In genomic region chrX:20211261-20211786, GRCh38 we compare ENCODE assay signal across 17 cellular contexts. TPM values are rescaled to one million over a fixed set of nuclear protein-coding genes. Genes with fewer than 3 reads are reported as not detected.
DNase-seq lines count a peak whose midpoint lies in the region; ATAC-seq and TF ChIP-seq lines count a peak whose summit lies in the region.
"Had no signal": no experiment of that assay in that cellular context is flagged by ENCODE, and none has a peak within 500 bp of the region (broad histone marks: within the 10 kb centered on the region; RNA-seq: fewer than 3 reads in every experiment).

No MANE protein-coding gene starts in this region.

- no TSS peak for BruUV-seq in Caco-2 (replicated peaks; lab: Mats Ljungman, UMichigan)

- H3K27ac ChIP-seq in gastrocnemius medialis, result peak overlapping the region; percentile 51 to 86 (median 72)
- H3K27ac ChIP-seq: KMS-11 had no signal

- H3K36me3 ChIP-seq in gastrocnemius medialis, result no peaks in the 10 kb centered on the region
- H3K36me3 ChIP-seq in Caco-2 (ENCODE audit: control insufficient read depth, insufficient read depth, low read length), result no peaks in the 10 kb centered on the region

- no peak for TF ChIP-seq POLR2A in gastrocnemius medialis (IDR thresholded peaks at IDR 0.05)

- no peaks in the 10 kb centered on the region for H3K9me3 ChIP-seq in gastrocnemius medialis
- no peaks in the 10 kb centered on the region for H3K9me3 ChIP-seq in Caco-2

- no peak overlapping the region for H3K4me3 ChIP-seq in gastrocnemius medialis
- H3K4me3 ChIP-seq in Caco-2 (ENCODE audit: low read depth, low read length), result no peak overlapping the region

- H3K36me3 Mint-ChIP-seq in activated naive CD8-positive, alpha-beta T cell, result peaks cover 6% of the 10 kb centered on the region
- peaks cover 36% of the 10 kb centered on the region for H3K36me3 Mint-ChIP-seq in activated naive CD8-positive, alpha-beta T cell treated with anti-CD3 and anti-CD28 coated beads, Interleukin-2, amount 50 U/mL, for 24 hours (ENCODE audit: low read depth)
- peaks cover 80% of the 10 kb centered on the region for H3K36me3 Mint-ChIP-seq in activated T-helper 17 cell treated with anti-CD3 and anti-CD28 coated beads, Interleukin-2, amount 50 U/mL, for 72 hours (ENCODE audit: low read depth)
- peaks cover 0 to 4% (median 2%) of the 10 kb centered on the region in 3 donors for H3K36me3 Mint-ChIP-seq in immature natural killer cell
- H3K36me3 Mint-ChIP-seq in Caco-2 (ENCODE audit: insufficient read depth, unreplicated experiment), result peaks cover 32% of the 10 kb centered on the region

- H3K27me3 ChIP-seq in gastrocnemius medialis (no peaks in the 10 kb centered on the region), Caco-2 (replicated peaks; ENCODE audit: control insufficient read depth, insufficient read depth, low read length) (no peaks in the 10 kb centered on the region)

- in situ Hi-C loops in gastrocnemius medialis (cut with MboI; ENCODE audit: low sequenced_read_pairs in 4 of 4), result no loop called here

- no peak overlapping the region for H3K4me3 Mint-ChIP-seq in activated naive CD8-positive, alpha-beta T cell
- H3K4me3 Mint-ChIP-seq in activated naive CD8-positive, alpha-beta T cell treated with anti-CD3 and anti-CD28 coated beads, Interleukin-2, amount 50 U/mL, for 24 hours, result no peak overlapping the region
- peak overlapping the region; percentile 29 for H3K4me3 Mint-ChIP-seq in activated T-helper 17 cell treated with anti-CD3 and anti-CD28 coated beads, Interleukin-2, amount 50 U/mL, for 72 hours
- H3K4me3 Mint-ChIP-seq in immature natural killer cell (no peak overlapping the region), Caco-2 (ENCODE audit: unreplicated experiment) (no peak overlapping the region)
- H3K4me3 Mint-ChIP-seq: H9 had no signal

- H3K27ac Mint-ChIP-seq in activated naive CD8-positive, alpha-beta T cell, result peak overlapping the region; percentile 34
- H3K27ac Mint-ChIP-seq in activated naive CD8-positive, alpha-beta T cell treated with anti-CD3 and anti-CD28 coated beads, Interleukin-2, amount 50 U/mL, for 24 hours, result no peak overlapping the region
- H3K27ac Mint-ChIP-seq in activated T-helper 17 cell treated with anti-CD3 and anti-CD28 coated beads, Interleukin-2, amount 50 U/mL, for 72 hours, result peak overlapping the region; percentile 84
- H3K27ac Mint-ChIP-seq in immature natural killer cell (peak overlapping the region; percentile 9 to 51 (median 25)), Caco-2 (ENCODE audit: unreplicated experiment) (no peak overlapping the region)

- H3K27me3 Mint-ChIP-seq in activated naive CD8-positive, alpha-beta T cell, result no peaks in the 10 kb centered on the region
- H3K27me3 Mint-ChIP-seq in activated naive CD8-positive, alpha-beta T cell treated with anti-CD3 and anti-CD28 coated beads, Interleukin-2, amount 50 U/mL, for 24 hours, result no peaks in the 10 kb centered on the region
- H3K27me3 Mint-ChIP-seq in activated T-helper 17 cell treated with anti-CD3 and anti-CD28 coated beads, Interleukin-2, amount 50 U/mL, for 72 hours, result no peaks in the 10 kb centered on the region
- H3K27me3 Mint-ChIP-seq in immature natural killer cell (ENCODE audit: low read depth in 3 of 3), result peaks cover 1 to 14% (median 2%) of the 10 kb centered on the region in 3 donors
- no peaks in the 10 kb centered on the region for H3K27me3 Mint-ChIP-seq in Caco-2 (ENCODE audit: insufficient read depth, unreplicated experiment)

- intact Hi-C loops in gastrocnemius medialis (cut with DNase I; ENCODE audit: low total_unique reads), result loop anchor here (10.0 kb wide), 1 partner anchor 103 kb away; no protein-coding TSS in a partner anchor
- intact Hi-C loops in Caco-2 (cut with micrococcal nuclease; ENCODE audit: unreplicated experiment), result no loop called here

- peaks cover 26 to 46% of the 10 kb centered on the region in 2 donors for H3K4me1 ChIP-seq in gastrocnemius medialis
- H3K4me1 ChIP-seq in Caco-2, result no peaks in the 10 kb centered on the region

- DNase-seq in activated naive CD8-positive, alpha-beta T cell treated with anti-CD3 and anti-CD28 coated beads, Interleukin-2, amount 50 U/mL, for 24 hours, result no peak
- DNase-seq in immature natural killer cell (no peak), gastrocnemius medialis (no peak), Caco-2 (no peak)
- DNase-seq in stimulated activated naive CD4-positive, alpha-beta T cell (lab: John Stamatoyannopoulos, UW), result no peak
- DNase-seq: DMS79 treated with DMSO at 0.1 percent for 48 hours, H9, MV-4-11, NCI-H1694 treated with DMSO at 0.1 percent for 48 hours, NCI-H774, PC-3, RPMI8226, SHP77 treated with DMSO at 0.1 percent for 48 hours had no signal

- H3K9me3 Mint-ChIP-seq in activated naive CD8-positive, alpha-beta T cell (ENCODE audit: low read depth), result no peaks in the 10 kb centered on the region
- H3K9me3 Mint-ChIP-seq in activated naive CD8-positive, alpha-beta T cell treated with anti-CD3 and anti-CD28 coated beads, Interleukin-2, amount 50 U/mL, for 24 hours, result no peaks in the 10 kb centered on the region
- H3K9me3 Mint-ChIP-seq in activated T-helper 17 cell treated with anti-CD3 and anti-CD28 coated beads, Interleukin-2, amount 50 U/mL, for 72 hours, result no peaks in the 10 kb centered on the region
- H3K9me3 Mint-ChIP-seq in immature natural killer cell (no peaks in the 10 kb centered on the region), Caco-2 (ENCODE audit: unreplicated experiment) (no peaks in the 10 kb centered on the region)

- no peak for ATAC-seq in activated naive CD8-positive, alpha-beta T cell treated with anti-CD3 and anti-CD28 coated beads, Interleukin-2, amount 50 U/mL, for 24 hours
- ATAC-seq in activated T-helper 17 cell treated with anti-CD3 and anti-CD28 coated beads, Interleukin-2, amount 50 U/mL, for 72 hours (replicated peaks), result no peak
- ATAC-seq in gastrocnemius medialis, result no peak
- ATAC-seq in GM19351 (IDR thresholded peaks at IDR 0.05; ENCODE audit: unreplicated experiment), result no peak
- ATAC-seq: PC-3 had no signal

- POLR2A ChIA-PET in Caco-2 (lab: Charles Lee), result no interaction called here

- H3K4me1 Mint-ChIP-seq in activated naive CD8-positive, alpha-beta T cell (ENCODE audit: low read depth), result peaks cover 67% of the 10 kb centered on the region
- H3K4me1 Mint-ChIP-seq in activated naive CD8-positive, alpha-beta T cell treated with anti-CD3 and anti-CD28 coated beads, Interleukin-2, amount 50 U/mL, for 24 hours, result peaks cover 72% of the 10 kb centered on the region
- H3K4me1 Mint-ChIP-seq in activated T-helper 17 cell treated with anti-CD3 and anti-CD28 coated beads, Interleukin-2, amount 50 U/mL, for 72 hours, result peaks cover 44% of the 10 kb centered on the region
- peaks cover 33 to 62% of the 10 kb centered on the region in 2 donors for H3K4me1 Mint-ChIP-seq in immature natural killer cell
- H3K4me1 Mint-ChIP-seq in Caco-2 (ENCODE audit: low read depth, unreplicated experiment), result peaks cover 3% of the 10 kb centered on the region

- TF ChIP-seq CTCF in gastrocnemius medialis (IDR thresholded peaks at IDR 0.05 in 4 of 5, conservative IDR thresholded peaks at IDR 0.05 in 1 of 5) (no peak), Caco-2 (IDR thresholded peaks at IDR 0.05; ENCODE audit: insufficient read depth in 1 of 2, low read depth in 1 of 2, low read length in 1 of 2, severe bottlenecking in 1 of 2, unreplicated experiment in 1 of 2) (no peak)

- CTCF ChIA-PET in Caco-2 (lab: Charles Lee), result no interaction called here

RNA-seq across cellular contexts. Expression of gene RPS6KA3, which starts 55.4 kb away (rescaled TPM):
- 10 to 100 TPM; 53.4 to 64.9 TPM for total RNA-seq in activated T-helper 17 cell treated with anti-CD3 and anti-CD28 coated beads, Interleukin-2, amount 50 U/mL, for 72 hours
- polyA plus RNA-seq in immature natural killer cell, result 10 to 100 TPM; 16.9 to 38.7 (median 28.4) TPM
- total RNA-seq in gastrocnemius medialis, result 10 to 100 TPM; 53.1 to 91.0 (median 66.0) TPM
- total RNA-seq in Caco-2 (2022), result 93.2 and 104 TPM in 2 replicates

Comparison
In these comparisons a context has a peak if more than half of its experiments do, and no peak if none do; other contexts are left out.
1. H3K27ac Mint-ChIP-seq: peak in activated naive CD8-positive, alpha-beta T cell (single experiment), activated T-helper 17 cell treated with anti-CD3 and anti-CD28 coated beads, Interleukin-2, amount 50 U/mL, for 72 hours (single experiment) and immature natural killer cell (6 of 6); none in activated naive CD8-positive, alpha-beta T cell treated with anti-CD3 and anti-CD28 coated beads, Interleukin-2, amount 50 U/mL, for 24 hours (single experiment) and Caco-2 (single experiment).